Comparison of ENCODE assay signal across 8 cellular contexts in the genomic region with DNA sequence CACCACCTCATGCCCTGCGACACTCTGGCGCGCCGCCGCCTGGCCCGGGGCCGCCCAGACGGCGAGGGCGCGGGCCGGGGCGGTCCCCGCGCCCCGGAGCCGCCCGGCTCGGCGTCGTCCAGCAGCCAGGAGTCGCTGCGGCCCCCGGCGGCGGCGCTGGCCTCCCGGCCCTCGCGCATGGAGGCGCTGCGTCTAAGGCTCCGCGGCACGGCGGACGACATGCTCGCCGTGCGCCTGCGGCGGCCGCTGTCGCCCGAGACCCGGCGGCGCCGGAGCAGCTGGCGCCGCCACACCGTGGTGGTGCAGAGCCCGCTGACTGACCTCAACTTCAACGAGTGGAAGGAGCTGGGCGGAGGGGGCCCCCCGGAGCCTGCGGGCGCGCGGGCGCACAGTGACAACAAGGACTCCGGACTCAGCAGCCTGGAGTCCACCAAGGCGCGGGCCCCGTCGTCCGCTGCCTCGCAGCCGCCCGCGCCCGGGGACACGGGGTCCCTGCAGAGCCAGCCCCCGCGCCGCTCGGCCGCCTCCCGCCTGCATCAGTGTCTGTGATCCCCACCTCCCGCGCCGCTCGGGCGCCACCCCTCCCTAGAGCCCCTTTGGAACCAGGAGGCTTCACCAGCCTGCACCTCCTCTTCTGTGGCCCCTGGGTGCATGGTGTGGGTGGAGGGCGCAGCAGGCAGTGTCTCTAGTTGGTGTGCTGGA.
DNase-seq lines count a peak whose midpoint lies in the region; ATAC-seq and TF ChIP-seq lines count a peak whose summit lies in the region.

No MANE protein-coding gene starts in this region.

- DNase-seq in BE2C (peak; percentile 80), endothelial cell (ENCODE audit: low spot score) (peak; percentile 72), naive B cell (no peak), DMS114 treated with DMSO at 0.1 percent for 48 hours (lab: John Stamatoyannopoulos, UW; ENCODE audit: unreplicated experiment) (no peak), HK-2 (ENCODE audit: unreplicated experiment) (no peak), amniotic stem cell (lab: John Stamatoyannopoulos, UW) (no peak)

- peak overlapping the region; percentile 58 for H3K4me3 ChIP-seq in BE2C (ENCODE audit: low read depth, low read length)
- H3K4me3 ChIP-seq in HUES64 (ENCODE audit: low read length): peak overlapping the region; percentile 51

- no peaks in the 10 kb centered on the region; the same call in 1 of the 2 replicates for H3K36me3 ChIP-seq in BE2C
- H3K36me3 ChIP-seq in HUES64 (ENCODE audit: insufficient read depth, low read length): peaks cover 11% of the 10 kb centered on the region; the same call in 1 of the 2 replicates

- peaks cover 5% of the 10 kb centered on the region for H3K36me3 Mint-ChIP-seq in endothelial cell (ENCODE audit: low read depth, unreplicated experiment)
- peaks cover 0 to 16% of the 10 kb centered on the region in 2 donors for H3K36me3 Mint-ChIP-seq in naive B cell

- H3K27me3 Mint-ChIP-seq in endothelial cell (ENCODE audit: unreplicated experiment) (peaks cover 31% of the 10 kb centered on the region), naive B cell (peaks cover 25 to 58% (median 47%) of the 10 kb centered on the region in 3 donors)

- no peaks in the 10 kb centered on the region for H3K9me3 ChIP-seq in BE2C
- H3K9me3 ChIP-seq in HUES64 (ENCODE audit: insufficient read depth, low read depth, low read length): no peaks in the 10 kb centered on the region

- ATAC-seq in naive B cell (ENCODE audit: low read depth in 2 of 2) (peak; percentile 26 to 34), GM19023 (IDR thresholded peaks at IDR 0.05; ENCODE audit: unreplicated experiment) (no peak)

- TF ChIP-seq CTCF in BE2C (IDR thresholded peaks at IDR 0.05; ENCODE audit: low read depth, low read length) (no peak; the same call in 1 of the 2 replicates), endothelial cell (IDR thresholded peaks at IDR 0.05; ENCODE audit: unreplicated experiment) (no peak)

- WGBS in HUES64: 1% methylated on average over 85 of the region's 85 CpGs

- H3K4me3 Mint-ChIP-seq in endothelial cell (ENCODE audit: unreplicated experiment) (peak overlapping the region; percentile 74), naive B cell (peak overlapping the region in 7 of 8 donors; percentile 29 to 83 (median 69))

- H3K27ac Mint-ChIP-seq in endothelial cell (ENCODE audit: unreplicated experiment) (peak overlapping the region; percentile 13), naive B cell (no peak overlapping the region)

- H3K4me1 ChIP-seq in BE2C (no peaks in the 10 kb centered on the region), HUES64 (ENCODE audit: insufficient read depth, low read length) (peaks cover 10% of the 10 kb centered on the region)

- H3K9me3 Mint-ChIP-seq in endothelial cell (ENCODE audit: unreplicated experiment) (no peaks in the 10 kb centered on the region), naive B cell (peaks cover 0 to 3% (median 0%) of the 10 kb centered on the region in 7 donors)

- H3K27me3 ChIP-seq in BE2C: no peaks in the 10 kb centered on the region
- peaks cover 32% of the 10 kb centered on the region for H3K27me3 ChIP-seq in HUES64 (ENCODE audit: insufficient read depth, low read length)

- H3K4me1 Mint-ChIP-seq in endothelial cell (ENCODE audit: unreplicated experiment) (peaks cover 31% of the 10 kb centered on the region), naive B cell (peaks cover 7 to 20% (median 15%) of the 10 kb centered on the region in 3 donors)

- H3K27ac ChIP-seq in HUES64 (ENCODE audit: low read depth, low read length): no peak overlapping the region

- H3K9ac ChIP-seq in HUES64 (ENCODE audit: low read depth, low read length): peak overlapping the region; percentile 60

Comparison
In these comparisons a context has a peak if more than half of its experiments do, and no peak if none do; other contexts are left out.
1. DNase-seq: peak in BE2C (single experiment) and endothelial cell (single experiment); none in naive B cell (single experiment), DMS114 treated with DMSO at 0.1 percent for 48 hours (single experiment), HK-2 (single experiment) and amniotic stem cell (single experiment).